ENCODE assay signal across 8 cellular contexts in genomic region chr15:65516997-65517865, GRCh38. TPM values are rescaled to one million over a fixed set of nuclear protein-coding genes. Genes with fewer than 3 reads are reported as not detected.
DNase-seq lines count a peak whose midpoint lies in the region; TF ChIP-seq lines count a peak whose summit lies in the region.

TSS of gene DPP8 (minus strand) at chr15:65517689. CDS start at chr15:65512553, 5,136 bp downstream.

- CTCF ChIA-PET in HEK293T (lab: Yijun Ruan, JAX), result interaction anchor here (0.7 kb wide), 1 partner anchor 441 kb away, joined by 3 read pairs; no protein-coding TSS in a partner anchor
- CTCF ChIA-PET in activated naive CD4-positive, alpha-beta T cell treated with anti-CD3 and anti-CD28 coated beads, Interleukin-2, amount 10 ng/mL, durations not matched to agents 7 days and 5 days (lab: Charles Lee), result interaction anchor here (0.7 to 1.3 kb wide), 4 partner anchors 10 to 94 kb away, joined by 3 to 4 read pairs (median 3); partner anchors contain the start of genes HACD3 and INTS14

- DNase-seq in GM04504 (ENCODE audit: low read depth) (peak; percentile 80), HEK293T (ENCODE audit: extremely low spot score) (peak; percentile 93), MV-4-11 (lab: John Stamatoyannopoulos, UW) (peak; percentile 92), SK-N-DZ (ENCODE audit: low spot score) (peak; percentile 95), germinal center (ENCODE audit: low spot score) (peak; percentile 90), nucleus accumbens (lab: John Stamatoyannopoulos, UW) (peak; percentile 24 to 95 (median 88))
- peak; percentile 96 for DNase-seq in activated naive CD4-positive, alpha-beta T cell treated with anti-CD3 and anti-CD28 coated beads, Interleukin-2, amount 10 ng/mL, durations not matched to agents 7 days and 5 days

- H3K27me3 Mint-ChIP-seq in activated naive CD4-positive, alpha-beta T cell treated with anti-CD3 and anti-CD28 coated beads, Interleukin-2, amount 10 ng/mL, durations not matched to agents 7 days and 5 days, result no peaks in the 10 kb centered on the region

- peak within 1 kb of the TSS; percentile 96 for H3K27ac Mint-ChIP-seq in activated naive CD4-positive, alpha-beta T cell treated with anti-CD3 and anti-CD28 coated beads, Interleukin-2, amount 10 ng/mL, durations not matched to agents 7 days and 5 days

- peaks cover 36% of the 10 kb centered on the region for H3K4me1 Mint-ChIP-seq in activated naive CD4-positive, alpha-beta T cell treated with anti-CD3 and anti-CD28 coated beads, Interleukin-2, amount 10 ng/mL, durations not matched to agents 7 days and 5 days

- H3K27ac ChIP-seq in temporal lobe (ENCODE audit: low read depth, low read length), result peak within 1 kb of the TSS; percentile 84

- POLR2A ChIA-PET in HEK293T (lab: Yijun Ruan, JAX), result interaction anchor here (0.6 to 2.4 kb wide), 12 partner anchors 9 to 213 kb away, joined by 3 to 6 read pairs (median 4); partner anchors contain the start of genes INTS14 and RNU5B-1

- H3K9me3 Mint-ChIP-seq in activated naive CD4-positive, alpha-beta T cell treated with anti-CD3 and anti-CD28 coated beads, Interleukin-2, amount 10 ng/mL, durations not matched to agents 7 days and 5 days, result no peaks in the 10 kb centered on the region

- H3K36me3 Mint-ChIP-seq in activated naive CD4-positive, alpha-beta T cell treated with anti-CD3 and anti-CD28 coated beads, Interleukin-2, amount 10 ng/mL, durations not matched to agents 7 days and 5 days, result peaks cover 18% of the 10 kb centered on the region

- peak within 1 kb of the TSS; percentile 95 for H3K4me3 Mint-ChIP-seq in activated naive CD4-positive, alpha-beta T cell treated with anti-CD3 and anti-CD28 coated beads, Interleukin-2, amount 10 ng/mL, durations not matched to agents 7 days and 5 days

TF ChIP-seq in HEK293T, 16 proteins besides CTCF, POLR2A, EP300 and RAD21:
- TF ChIP-seq L3MBTL2 (conservative IDR thresholded peaks at IDR 0.05) (0 out of 2 replicates have a peak, but pooled peaks have one; percentile 2), TARDBP (IDR thresholded peaks at IDR 0.05) (no peak), ELF4 (IDR thresholded peaks at IDR 0.05) (peak; percentile 92), ARNT (IDR thresholded peaks at IDR 0.05) (no peak)

RNA-seq across cellular contexts. Expression of gene DPP8, which starts in this region (rescaled TPM):
- polyA plus RNA-seq in SK-N-DZ (2014; cell fraction: cytosol; rRNA removed), result 19.5 and 24.9 TPM in 2 replicates
- polyA plus RNA-seq in SK-N-DZ (2014; cell fraction: nucleus; rRNA removed), result 13.4 and 15.8 TPM in 2 replicates
- total RNA-seq in temporal lobe, result 53.6 TPM

Comparison
In these comparisons a context has a peak if more than half of its experiments do, and no peak if none do; other contexts are left out.
1. Peak in every context shown above with its lines: DNase-seq and H3K27ac ChIP-seq.